ENCODE assay signal across 8 cellular contexts in the genomic region with DNA sequence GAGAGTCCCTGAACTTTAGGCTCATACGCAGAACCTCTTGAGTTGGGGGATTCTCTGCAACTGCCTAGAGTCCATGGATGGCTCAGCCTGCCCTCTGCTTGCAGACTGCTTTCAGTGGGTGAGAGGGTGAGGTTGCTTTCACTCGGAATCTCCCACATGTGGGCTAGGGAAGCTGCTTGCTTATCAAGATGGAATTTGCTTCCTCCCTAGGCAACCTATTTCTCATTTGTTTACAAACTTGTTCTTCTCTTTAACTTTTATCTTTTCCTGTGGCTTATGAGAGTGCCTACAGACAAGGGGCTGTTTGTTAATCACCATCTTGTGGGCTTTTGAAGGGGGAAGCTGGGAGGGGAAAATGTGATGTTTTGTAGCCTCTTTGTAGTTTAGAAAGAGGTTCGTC. TPM values are rescaled to one million over a fixed set of nuclear protein-coding genes. Genes with fewer than 3 reads are reported as not detected.
DNase-seq lines count a peak whose midpoint lies in the region; ATAC-seq and TF ChIP-seq lines count a peak whose summit lies in the region.

No MANE protein-coding gene starts in this region.

- 23 to 34% (median 25%) methylated on average over 3 of the region's 3 CpGs for WGBS in spleen, 5 donors

- H4K20me1 ChIP-seq in fibroblast of lung (ENCODE audit: control insufficient read depth, extremely low read depth, insufficient read depth, low read length), result no peaks in the 10 kb centered on the region

- H3K9me3 ChIP-seq in fibroblast of lung (ENCODE audit: control insufficient read depth, insufficient read depth, low read depth, low read length), result no peaks in the 10 kb centered on the region
- no peaks in the 10 kb centered on the region for H3K9me3 ChIP-seq in spleen

- H3K4me3 ChIP-seq in WI38 (ENCODE audit: low read depth, low read length), result peak overlapping the region; percentile 12; the same call in 1 of the 2 replicates
- peak overlapping the region in 2 of 4 experiments; percentile 19 to 23 for H3K4me3 ChIP-seq in fibroblast of lung (replicated peaks in 1 of 4; ENCODE audit: control extremely low read depth in 1 of 4, insufficient read depth in 1 of 4, low read depth in 3 of 4, low read length in 4 of 4)
- H3K4me3 ChIP-seq in spleen, result no peak overlapping the region

- H2AFZ ChIP-seq in fibroblast of lung (ENCODE audit: low read length), result no peak overlapping the region

- H3K27ac ChIP-seq in fibroblast of lung (ENCODE audit: insufficient read depth, low read length), result peak overlapping the region; percentile 62
- H3K27ac ChIP-seq in spleen, result peak overlapping the region in 5 of 8 donors; percentile 7 to 74 (median 42)

- TF ChIP-seq CTCF in WI38 (IDR thresholded peaks at IDR 0.05; ENCODE audit: low read depth, low read length) (no peak), fibroblast of lung (conservative IDR thresholded peaks at IDR 0.05 in 1 of 2, IDR thresholded peaks at IDR 0.05 in 1 of 2; ENCODE audit: low read depth in 1 of 2, low read length in 2 of 2) (no peak), spleen (IDR thresholded peaks at IDR 0.05 in 8 of 11, conservative IDR thresholded peaks at IDR 0.05 in 3 of 11) (no peak)

- no peak overlapping the region for H3K9ac ChIP-seq in fibroblast of lung (ENCODE audit: insufficient read depth, low read length)

- H3K4me2 ChIP-seq in fibroblast of lung (ENCODE audit: extremely low read depth, insufficient read depth, low read length), result peak overlapping the region; percentile 72

- H3K4me1 ChIP-seq in fibroblast of lung (ENCODE audit: control insufficient read depth, extremely low read depth, insufficient read depth, low read length) (peaks cover 7% of the 10 kb centered on the region), spleen (peaks cover 13 to 100% (median 84%) of the 10 kb centered on the region in 6 donors)

- ATAC-seq in GM18873 (IDR thresholded peaks at IDR 0.05; ENCODE audit: low FRiP score, unreplicated experiment), result no peak

- DNase-seq in HS-5 (ENCODE audit: low read depth) (peak; percentile 73), fibroblast of lung (ENCODE audit: low read depth in 2 of 2) (peak; percentile 74 to 94), spleen (no peak), iPS-NIHi7 (ENCODE audit: extremely low spot score) (no peak), hypothalamus (lab: John Stamatoyannopoulos, UW) (no peak), NCI-H2081 treated with DMSO at 0.1 percent for 48 hours (lab: John Stamatoyannopoulos, UW) (no peak)

- no peaks in the 10 kb centered on the region for H3K36me3 ChIP-seq in fibroblast of lung (ENCODE audit: control insufficient read depth, insufficient read depth, low read length)
- peaks cover 0 to 24% (median 0%) of the 10 kb centered on the region in 6 donors for H3K36me3 ChIP-seq in spleen

- H3K27me3 ChIP-seq in fibroblast of lung (ENCODE audit: control insufficient read depth, insufficient read depth, low read length) (no peaks in the 10 kb centered on the region), spleen (replicated peaks in 1 of 7) (no peaks in the 10 kb centered on the region)

- peaks cover 5% of the 10 kb centered on the region for H3K79me2 ChIP-seq in fibroblast of lung (ENCODE audit: control insufficient read depth, insufficient read depth, low read length)

- no peak for TF ChIP-seq POLR2A in spleen (IDR thresholded peaks at IDR 0.05)

- intact Hi-C loops in spleen (cut with DNase I; ENCODE audit: low total_unique reads), result no loop called here

RNA-seq across cellular contexts. Expression of a gene that starts 10.0 kb away (rescaled TPM):
- total RNA-seq in fibroblast of lung (9.8 and 13.5 TPM in 2 replicates), spleen (10 to 100 TPM; 67.3 to 92.8 (median 76.4) TPM)
- polyA plus RNA-seq in fibroblast of lung (27.5 and 35.0 TPM in 2 replicates), spleen (10 to 100 TPM in 1 of 3 donors, 1 to 10 TPM in 2; 7.8 to 12.4 (median 9.0) TPM)
- polyA plus RNA-seq in fibroblast of lung (2012), result 10.8 and 16.7 TPM in 2 replicates
- 25.5 and 43.3 TPM in 2 replicates for polyA minus RNA-seq in fibroblast of lung (ENCODE audit: low replicate concordance)

Comparison
In these comparisons a context has a peak if more than half of its experiments do, and no peak if none do; other contexts are left out.
1. DNase-seq: peak in HS-5 (single experiment) and fibroblast of lung (2 of 2); none in spleen (single experiment), iPS-NIHi7 (single experiment), hypothalamus (0 of 51) and NCI-H2081 treated with DMSO at 0.1 percent for 48 hours (single experiment).